10 cellular contexts compared by ENCODE assay signal in the genomic region with DNA sequence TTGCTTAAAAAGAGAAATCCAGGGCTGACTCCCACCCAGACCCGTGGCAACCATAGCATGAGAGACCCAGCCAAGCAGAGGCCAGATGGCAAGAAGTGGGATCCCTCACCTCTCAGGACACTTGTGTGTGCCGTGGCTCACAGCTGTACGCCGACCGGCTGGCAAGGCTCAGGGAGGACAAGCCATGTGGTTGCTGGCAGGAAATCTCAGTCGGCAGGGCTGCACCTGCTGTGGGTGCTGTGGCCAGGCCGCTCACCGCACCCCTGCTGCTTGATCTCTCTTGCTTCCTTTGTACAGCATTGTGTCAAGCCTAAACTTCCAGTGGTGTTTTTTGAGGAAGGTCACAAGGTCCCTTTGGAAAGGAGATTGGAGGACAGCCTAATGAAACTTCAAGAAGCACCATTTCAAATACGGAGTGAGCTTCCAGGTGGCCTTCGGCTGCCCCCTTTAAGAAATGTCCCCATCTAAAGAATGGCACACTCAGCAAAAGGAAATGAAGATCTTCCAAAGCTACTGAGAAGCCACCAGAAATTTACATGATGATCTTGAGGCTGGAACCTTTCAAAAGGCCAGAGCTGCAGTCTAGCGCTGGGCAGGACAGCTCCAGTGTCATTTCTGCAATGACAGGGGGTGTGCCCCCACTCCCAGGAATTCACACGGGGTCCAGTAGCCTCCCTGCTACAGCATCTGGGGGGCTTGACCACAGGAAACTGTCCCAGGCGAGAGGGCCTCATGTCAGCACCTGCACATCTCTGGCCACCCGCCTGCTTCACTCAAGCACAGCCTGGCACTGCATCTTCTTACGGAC.
DNase-seq lines count a peak whose midpoint lies in the region; ATAC-seq and TF ChIP-seq lines count a peak whose summit lies in the region.
"Had no signal": no experiment of that assay in that cellular context is flagged by ENCODE, and none has a peak within 500 bp of the region (broad histone marks: within the 10 kb centered on the region; RNA-seq: fewer than 3 reads in every experiment).

No MANE protein-coding gene starts in this region.

- peaks cover 10% of the 10 kb centered on the region for H3K4me1 Mint-ChIP-seq in glutamatergic neuron (ENCODE audit: low read depth, unreplicated experiment)

- H3K9me3 Mint-ChIP-seq in glutamatergic neuron (ENCODE audit: unreplicated experiment) = peaks cover 4% of the 10 kb centered on the region
- H3K9me3 Mint-ChIP-seq: IgD-negative memory B cell had no signal

- H3K27ac Mint-ChIP-seq in glutamatergic neuron (ENCODE audit: unreplicated experiment) = no peak overlapping the region

- H3K27me3 Mint-ChIP-seq in glutamatergic neuron (ENCODE audit: unreplicated experiment) = peaks cover 6% of the 10 kb centered on the region

- H3K4me3 Mint-ChIP-seq in glutamatergic neuron (ENCODE audit: unreplicated experiment) = no peak overlapping the region

- peak; percentile 74 for ATAC-seq in HG03175 (IDR thresholded peaks at IDR 0.05; ENCODE audit: unreplicated experiment)

- no peak for TF ChIP-seq CTCF in glutamatergic neuron (IDR thresholded peaks at IDR 0.05; ENCODE audit: partially characterized antibody, unreplicated experiment)

- H3K36me3 Mint-ChIP-seq in glutamatergic neuron (ENCODE audit: unreplicated experiment) = no peaks in the 10 kb centered on the region
- H3K36me3 Mint-ChIP-seq: IgD-negative memory B cell had no signal

- peak; percentile 31 for DNase-seq in activated CD4-positive, alpha-beta T cell treated with anti-CD3 and anti-CD28 coated beads for 1 hour
- no peak for DNase-seq in activated CD4-positive, alpha-beta T cell treated with anti-CD3 and anti-CD28 coated beads, Interleukin-2, amount 50 U/mL, for 4 hours
- peak; percentile 36 for DNase-seq in activated T-cell treated with anti-CD3 and anti-CD28 coated beads, Interleukin-2, amount 50 U/mL, for 1 hour
- peak; percentile 16 to 23 for DNase-seq in stimulated activated CD8-positive, alpha-beta memory T cell treated with anti-CD3 and anti-CD28 coated beads, Interleukin-7, amount 100 ng/mL, for 4 hours (ENCODE audit: low read depth in 2 of 2)
- DNase-seq in epidermal melanocyte (ENCODE audit: insufficient read length, low spot score) (no peak), NCI-H510A treated with DMSO at 0.1 percent for 48 hours (lab: John Stamatoyannopoulos, UW) (no peak), glutamatergic neuron (no peak)
- DNase-seq: left cardiac atrium had no signal

Comparison
In these comparisons a context has a peak if more than half of its experiments do, and no peak if none do; other contexts are left out.
1. DNase-seq: peak in activated CD4-positive, alpha-beta T cell treated with anti-CD3 and anti-CD28 coated beads for 1 hour (single experiment), activated T-cell treated with anti-CD3 and anti-CD28 coated beads, Interleukin-2, amount 50 U/mL, for 1 hour (single experiment) and stimulated activated CD8-positive, alpha-beta memory T cell treated with anti-CD3 and anti-CD28 coated beads, Interleukin-7, amount 100 ng/mL, for 4 hours (2 of 2); none in activated CD4-positive, alpha-beta T cell treated with anti-CD3 and anti-CD28 coated beads, Interleukin-2, amount 50 U/mL, for 4 hours (0 of 2), epidermal melanocyte (single experiment), NCI-H510A treated with DMSO at 0.1 percent for 48 hours (single experiment) and glutamatergic neuron (single experiment).